Comparison of ENCODE assay signal across 21 cellular contexts in genomic region chr18:37559194-37559593, GRCh38. TPM values are rescaled to one million over a fixed set of nuclear protein-coding genes. Genes with fewer than 3 reads are reported as not detected.
"Had no signal": no experiment of that assay in that cellular context is flagged by ENCODE, and none has a peak within 500 bp of the region (broad histone marks: within the 10 kb centered on the region; RNA-seq: fewer than 3 reads in every experiment).

No MANE protein-coding gene starts in this region.

- H3K27ac ChIP-seq: ascending aorta, breast epithelium, heart left ventricle, sigmoid colon, testis, upper lobe of left lung had no signal

- H3K4me3 Mint-ChIP-seq: natural killer cell; stimulated activated effector memory CD8-positive, alpha-beta T cell treated with anti-CD3 and anti-CD28 coated beads, Interleukin-12 subunit alpha, Interleukin-12 subunit beta, amount 100 ng/mL, for 72 hours had no signal

- H3K9me3 ChIP-seq: ascending aorta, breast epithelium, heart left ventricle, sigmoid colon, testis, upper lobe of left lung had no signal

- H3K4me1 Mint-ChIP-seq: stimulated activated effector memory CD8-positive, alpha-beta T cell treated with anti-CD3 and anti-CD28 coated beads, Interleukin-12 subunit alpha, Interleukin-12 subunit beta, amount 100 ng/mL, for 72 hours had no signal

- DNase-seq: activated CD8-positive, alpha-beta memory T cell treated with anti-CD3 and anti-CD28 coated beads for 24 hours; activated CD8-positive, alpha-beta memory T cell treated with anti-CD3 and anti-CD28 coated beads, Interleukin-2, amount 50 U/mL, for 48 hours; activated effector memory CD4-positive, alpha-beta T cell treated with anti-CD3 and anti-CD28 coated beads, Interleukin-2, amount 50 U/mL, for 16 hours; activated naive CD4-positive, alpha-beta T cell treated with anti-CD3 and anti-CD28 coated beads, Interleukin-2, amount 50 U/mL, for 16 hours; activated T-cell treated with anti-CD3 and anti-CD28 coated beads, Interleukin-2, amount 50 U/mL, for 48 hours; effector CD4-positive, alpha-beta T cell; heart left ventricle; kidney; natural killer cell; nucleus accumbens; stimulated activated CD4-positive, alpha-beta T cell treated with anti-CD3 and anti-CD28 coated beads, Interleukin-4, amount 100 ng/mL, for 24 hours; testis; upper lobe of left lung had no signal

- ATAC-seq: activated CD4-positive, CD25-positive, alpha-beta regulatory T cell treated with anti-CD3 and anti-CD28 coated beads, Interleukin-2, amount 50 U/mL, for 24 hours; heart left ventricle; left lobe of liver; natural killer cell; stimulated activated effector memory CD8-positive, alpha-beta T cell treated with anti-CD3 and anti-CD28 coated beads, Interleukin-12 subunit alpha, Interleukin-12 subunit beta, amount 100 ng/mL, for 72 hours had no signal

- H3K27me3 ChIP-seq: ascending aorta, testis had no signal

- H3K4me1 ChIP-seq: ascending aorta, breast epithelium, heart left ventricle, sigmoid colon, testis, upper lobe of left lung had no signal

- H3K27ac Mint-ChIP-seq: natural killer cell; stimulated activated effector memory CD8-positive, alpha-beta T cell treated with anti-CD3 and anti-CD28 coated beads, Interleukin-12 subunit alpha, Interleukin-12 subunit beta, amount 100 ng/mL, for 72 hours had no signal

- H3K36me3 Mint-ChIP-seq: natural killer cell; stimulated activated effector memory CD8-positive, alpha-beta T cell treated with anti-CD3 and anti-CD28 coated beads, Interleukin-12 subunit alpha, Interleukin-12 subunit beta, amount 100 ng/mL, for 72 hours had no signal

- H3K4me3 ChIP-seq: ascending aorta, breast epithelium, heart left ventricle, lung, sigmoid colon, testis, upper lobe of left lung had no signal

- H3K36me3 ChIP-seq: ascending aorta, breast epithelium, heart left ventricle, sigmoid colon, upper lobe of left lung had no signal

RNA-seq across cellular contexts. Expression of gene CELF4, which starts 6.4 kb away (rescaled TPM):
- total RNA-seq: ascending aorta, left lobe of liver, natural killer cell, renal cortical epithelial cell had no signal
